1 cellular context compared by ENCODE assay signal in genomic region chr1:6859415-6860343, GRCh38.
A peak's percentile ranks its signal among the peaks of the same experiment; 100 is the strongest.
TF ChIP-seq lines count a peak whose summit lies in the region.

No MANE protein-coding gene starts in this region.

TF ChIP-seq in K562, 482 proteins besides CTCF, POLR2A, EP300 and RAD21 (continued from another document):
- no peak for TF ChIP-seq RERE (CRISPR knock-in tag; IDR thresholded peaks at IDR 0.05; ENCODE audit: borderline replicate concordance)
- no peak for TF ChIP-seq NKRF (IDR thresholded peaks at IDR 0.05; ENCODE audit: borderline replicate concordance)
- TF ChIP-seq GTF2A2 (tag; IDR thresholded peaks at IDR 0.05): no peak
- TF ChIP-seq JUN (IDR thresholded peaks at IDR 0.05; ENCODE audit: borderline replicate concordance, low read depth, low read length): 0 out of 2 replicates have a peak, but pooled peaks have one; percentile 31
- TF ChIP-seq JUN (CRISPR knock-in tag; IDR thresholded peaks at IDR 0.05; ENCODE audit: borderline replicate concordance): no peak
- TF ChIP-seq CC2D1A (IDR thresholded peaks at IDR 0.05): no peak
- TF ChIP-seq HINFP (tag; conservative IDR thresholded peaks at IDR 0.05; ENCODE audit: low read depth): no peak
- no peak for TF ChIP-seq HOXB6 (CRISPR knock-in tag; IDR thresholded peaks at IDR 0.05; ENCODE audit: borderline replicate concordance)
- TF ChIP-seq ZNF140 (CRISPR knock-in tag; IDR thresholded peaks at IDR 0.05): no peak
- TF ChIP-seq ZMIZ1 (IDR thresholded peaks at IDR 0.05; ENCODE audit: low read depth in 2 of 2, low read length in 2 of 2): no peak
- no peak for TF ChIP-seq TCF7L2 (IDR thresholded peaks at IDR 0.05; ENCODE audit: low read depth, low read length)
- TF ChIP-seq TRIM24 (IDR thresholded peaks at IDR 0.05): no peak
- peak; percentile 82 for TF ChIP-seq ATF3 (IDR thresholded peaks at IDR 0.05)
- no peak for TF ChIP-seq ATF3 (CRISPR knock-in tag; conservative IDR thresholded peaks at IDR 0.05)
- no peak for TF ChIP-seq ZNF778 (CRISPR knock-in tag; IDR thresholded peaks at IDR 0.05)
- no peak for TF ChIP-seq SRSF3 (IDR thresholded peaks at IDR 0.05; ENCODE audit: insufficient read depth, low read length)
TF ChIP-seq in K562: peak in this region for 4.
